ENCODE assay signal across 2 cellular contexts in genomic region chr12:133135747-133136146, GRCh38.
TF ChIP-seq lines count a peak whose summit lies in the region.

No MANE protein-coding gene starts in this region.

TF ChIP-seq in liver, 16 proteins besides CTCF, POLR2A, EP300 and RAD21:
- TF ChIP-seq YY1 (IDR thresholded peaks at IDR 0.05) (no peak), GABPA (IDR thresholded peaks at IDR 0.05 in 1 of 2, conservative IDR thresholded peaks at IDR 0.05 in 1 of 2) (no peak), ZBTB33 (IDR thresholded peaks at IDR 0.05) (no peak), SP1 (IDR thresholded peaks at IDR 0.05) (no peak), ATF3 (IDR thresholded peaks at IDR 0.05) (no peak), HNF4G (IDR thresholded peaks at IDR 0.05) (no peak), MAX (IDR thresholded peaks at IDR 0.05) (no peak), HNF4A (conservative IDR thresholded peaks at IDR 0.05) (no peak), REST (IDR thresholded peaks at IDR 0.05) (no peak)

TF ChIP-seq in HepG2, 621 proteins besides CTCF, POLR2A, EP300 and RAD21:
- no peak for TF ChIP-seq ZNF761 (CRISPR knock-in tag; conservative IDR thresholded peaks at IDR 0.05)
- TF ChIP-seq ATF6 (CRISPR knock-in tag; conservative IDR thresholded peaks at IDR 0.05): no peak
- no peak for TF ChIP-seq FIP1L1 (IDR thresholded peaks at IDR 0.05; ENCODE audit: borderline replicate concordance, insufficient read depth, low read depth, low read length)
- TF ChIP-seq ATF5 (CRISPR knock-in tag; IDR thresholded peaks at IDR 0.05; ENCODE audit: low read depth): no peak
- TF ChIP-seq ZNF337 (CRISPR knock-in tag; IDR thresholded peaks at IDR 0.05; ENCODE audit: borderline replicate concordance, low read depth): no peak
- no peak for TF ChIP-seq MAX (IDR thresholded peaks at IDR 0.05)
- TF ChIP-seq ZEB1 (IDR thresholded peaks at IDR 0.05; ENCODE audit: insufficient replicate concordance, low read depth): no peak
- TF ChIP-seq SP1 (IDR thresholded peaks at IDR 0.05): no peak
- TF ChIP-seq SP1 (CRISPR knock-in tag; IDR thresholded peaks at IDR 0.05): no peak
- no peak for TF ChIP-seq HNF4G (IDR thresholded peaks at IDR 0.05; ENCODE audit: borderline replicate concordance, low read depth, low read length)
- no peak for TF ChIP-seq HNF4G (CRISPR knock-in tag; IDR thresholded peaks at IDR 0.05; ENCODE audit: borderline replicate concordance, low read depth)
